In genomic region chr7:16590424-16590823, GRCh38 we compare ENCODE assay signal across 1 cellular context.
TF ChIP-seq lines count a peak whose summit lies in the region.

No MANE protein-coding gene starts in this region.

TF ChIP-seq in K562, 482 proteins besides CTCF, POLR2A, EP300 and RAD21 (continued from another document):
- TF ChIP-seq, protein P1, sequence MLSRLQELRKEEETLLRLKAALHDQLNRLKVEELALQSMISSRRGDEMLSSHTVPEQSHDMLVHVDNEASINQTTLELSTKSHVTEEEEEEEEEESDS (CRISPR knock-in tag; IDR thresholded peaks at IDR 0.05) = no peak
- no peak for TF ChIP-seq DPF2 (IDR thresholded peaks at IDR 0.05)
- no peak for TF ChIP-seq ZNF407 (IDR thresholded peaks at IDR 0.05; ENCODE audit: low read depth)
- peak; percentile 52 for TF ChIP-seq MEIS2 (IDR thresholded peaks at IDR 0.05; ENCODE audit: partially characterized antibody)
- no peak for TF ChIP-seq ZNF436 (CRISPR knock-in tag; IDR thresholded peaks at IDR 0.05)
- peak in 1 of 2 experiments; percentile 84; a peak in 2 of 4 replicates for TF ChIP-seq RCOR1 (IDR thresholded peaks at IDR 0.05; ENCODE audit: borderline replicate concordance in 1 of 2, low read depth in 2 of 2, low read length in 2 of 2)
- TF ChIP-seq UBTF (IDR thresholded peaks at IDR 0.05; ENCODE audit: borderline replicate concordance in 1 of 2, low read depth in 2 of 2, low read length in 2 of 2) = no peak
- TF ChIP-seq NFIC (IDR thresholded peaks at IDR 0.05) = peak; percentile 81
- no peak for TF ChIP-seq ZNF384 (IDR thresholded peaks at IDR 0.05; ENCODE audit: low read depth, low read length)
- TF ChIP-seq PPARD (CRISPR knock-in tag; IDR thresholded peaks at IDR 0.05) = no peak
- peak; percentile 57; the same call in 1 of the 2 replicates for TF ChIP-seq NFIX (CRISPR knock-in tag; IDR thresholded peaks at IDR 0.05; ENCODE audit: low read depth)
- no peak for TF ChIP-seq ARNT (IDR thresholded peaks at IDR 0.05)
- no peak for TF ChIP-seq PHF20 (IDR thresholded peaks at IDR 0.05; ENCODE audit: partially characterized antibody)
- TF ChIP-seq ERF (CRISPR knock-in tag; IDR thresholded peaks at IDR 0.05) = no peak
- peak; percentile 23; the same call in 1 of the 2 replicates for TF ChIP-seq SOX6 (IDR thresholded peaks at IDR 0.05)
- TF ChIP-seq XRCC3 (IDR thresholded peaks at IDR 0.05) = no peak
- no peak for TF ChIP-seq SMARCA5 (IDR thresholded peaks at IDR 0.05)
- TF ChIP-seq, protein P2, sequence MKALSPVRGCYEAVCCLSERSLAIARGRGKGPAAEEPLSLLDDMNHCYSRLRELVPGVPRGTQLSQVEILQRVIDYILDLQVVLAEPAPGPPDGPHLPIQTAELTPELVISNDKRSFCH (CRISPR knock-in tag; IDR thresholded peaks at IDR 0.05) = no peak
- TF ChIP-seq, protein P2 (tag; IDR thresholded peaks at IDR 0.05) = no peak
- no peak for TF ChIP-seq ZNF75A (CRISPR knock-in tag; IDR thresholded peaks at IDR 0.05)
- peak; percentile 74 for TF ChIP-seq BHLHE40 (IDR thresholded peaks at IDR 0.05; ENCODE audit: low read length)
- no peak for TF ChIP-seq ZNF212 (CRISPR knock-in tag; IDR thresholded peaks at IDR 0.05)
- TF ChIP-seq KDM1A (IDR thresholded peaks at IDR 0.05) = peak; percentile 72 to 75
TF ChIP-seq in K562: peak in this region for 7.
